Comparison of ENCODE assay signal across 26 cellular contexts in the genomic region with DNA sequence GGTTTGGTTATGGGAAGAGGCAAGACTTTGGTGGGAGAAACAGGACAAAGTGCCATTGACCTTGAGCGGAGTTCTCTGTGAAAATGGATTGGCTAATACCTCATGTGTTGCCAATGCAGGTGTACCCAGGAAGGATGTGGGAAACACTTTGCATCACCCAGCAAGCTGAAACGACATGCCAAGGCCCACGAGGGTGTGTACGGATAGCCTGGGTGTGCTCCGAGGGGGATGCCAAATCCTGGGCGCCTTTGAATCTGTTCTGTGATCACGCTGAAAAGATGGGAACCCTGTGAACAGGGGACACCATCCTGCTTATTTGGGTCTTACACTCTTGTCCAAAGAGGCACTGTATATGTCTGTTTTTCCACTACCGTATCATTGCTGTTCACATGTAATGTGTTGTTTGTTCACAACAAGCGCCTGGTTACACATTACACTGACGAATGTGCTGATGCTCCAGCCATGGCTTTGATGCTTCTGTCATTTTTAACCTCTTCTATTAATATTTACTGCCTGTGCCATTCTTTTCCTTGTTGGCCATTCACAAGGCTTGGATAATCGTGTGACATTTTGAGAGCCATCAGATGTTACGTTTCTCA. TPM values are rescaled to one million over a fixed set of nuclear protein-coding genes. Genes with fewer than 3 reads are reported as not detected.
A peak's percentile ranks its signal among the peaks of the same experiment; 100 is the strongest.
DNase-seq lines count a peak whose midpoint lies in the region; ATAC-seq lines count a peak whose summit lies in the region.
"Had no signal": no experiment of that assay in that cellular context is flagged by ENCODE, and none has a peak within 500 bp of the region (broad histone marks: within the 10 kb centered on the region; RNA-seq: fewer than 3 reads in every experiment).

No MANE protein-coding gene starts in this region.

- no peaks in the 10 kb centered on the region for H3K27me3 Mint-ChIP-seq in activated CD4-positive, alpha-beta T cell treated with anti-CD3 and anti-CD28 coated beads, Interleukin-2, amount 10 ng/mL, durations not matched to agents 24 days and 14 days
- H3K27me3 Mint-ChIP-seq in CD4-positive, CD25-positive, alpha-beta regulatory T cell, result no peaks in the 10 kb centered on the region
- no peaks in the 10 kb centered on the region for H3K27me3 Mint-ChIP-seq in activated CD4-positive, alpha-beta memory T cell treated with anti-CD3 and anti-CD28 coated beads for 36 hours
- H3K27me3 Mint-ChIP-seq: progenitor cell of endocrine pancreas, type B pancreatic cell had no signal

- intact Hi-C loops in activated CD4-positive, alpha-beta T cell treated with anti-CD3 and anti-CD28 coated beads, Interleukin-2, amount 10 ng/mL, durations not matched to agents 24 days and 14 days (cut with micrococcal nuclease), result no loop called here
- intact Hi-C loops in activated CD4-positive, alpha-beta memory T cell treated with anti-CD3 and anti-CD28 coated beads for 36 hours (cut with micrococcal nuclease), result no loop called here

- H3K9me3 Mint-ChIP-seq in activated CD4-positive, alpha-beta T cell treated with anti-CD3 and anti-CD28 coated beads, Interleukin-2, amount 10 ng/mL, durations not matched to agents 24 days and 14 days, result no peaks in the 10 kb centered on the region
- no peaks in the 10 kb centered on the region for H3K9me3 Mint-ChIP-seq in CD4-positive, CD25-positive, alpha-beta regulatory T cell
- H3K9me3 Mint-ChIP-seq in activated CD4-positive, alpha-beta memory T cell treated with anti-CD3 and anti-CD28 coated beads for 36 hours, result no peaks in the 10 kb centered on the region
- H3K9me3 Mint-ChIP-seq: neural progenitor cell, type B pancreatic cell had no signal

- peaks cover 27% of the 10 kb centered on the region for H3K4me1 ChIP-seq in CD4-positive, CD25-positive, alpha-beta regulatory T cell (ENCODE audit: control insufficient read depth, insufficient read depth, low read length, poor library complexity, severe bottlenecking)
- H3K4me1 ChIP-seq in effector memory CD4-positive, alpha-beta T cell (ENCODE audit: control insufficient read depth, insufficient read depth, low read length, poor library complexity, severe bottlenecking), result peaks cover 32% of the 10 kb centered on the region
- H3K4me1 ChIP-seq: neural progenitor cell had no signal

- H3K36me3 ChIP-seq in CD4-positive, CD25-positive, alpha-beta regulatory T cell (ENCODE audit: control insufficient read depth, insufficient read depth, low read length), result peaks cover 85% of the 10 kb centered on the region
- peaks cover 82% of the 10 kb centered on the region for H3K36me3 ChIP-seq in effector memory CD4-positive, alpha-beta T cell (ENCODE audit: control insufficient read depth, insufficient read depth, low read length)

- H3K9me3 ChIP-seq in CD4-positive, CD25-positive, alpha-beta regulatory T cell (ENCODE audit: control insufficient read depth in 2 of 2, low read length in 2 of 2), result no peaks in the 10 kb centered on the region
- no peaks in the 10 kb centered on the region for H3K9me3 ChIP-seq in effector memory CD4-positive, alpha-beta T cell (ENCODE audit: control insufficient read depth, low read length)
- H3K9me3 ChIP-seq: mucosa of descending colon, sigmoid colon had no signal

- ATAC-seq in CD4-positive, CD25-positive, alpha-beta regulatory T cell (ENCODE audit: low read depth in 2 of 2), result no peak
- no peak for ATAC-seq in GM21381 (IDR thresholded peaks at IDR 0.05; ENCODE audit: unreplicated experiment)
- ATAC-seq: mucosa of descending colon had no signal

- H3K27ac Mint-ChIP-seq in activated CD4-positive, alpha-beta T cell treated with anti-CD3 and anti-CD28 coated beads, Interleukin-2, amount 10 ng/mL, durations not matched to agents 24 days and 14 days, result peak overlapping the region; percentile 56
- H3K27ac Mint-ChIP-seq in CD4-positive, CD25-positive, alpha-beta regulatory T cell, result peak overlapping the region; percentile 54 to 91 (median 84)
- peak overlapping the region; percentile 76 for H3K27ac Mint-ChIP-seq in activated CD4-positive, alpha-beta memory T cell treated with anti-CD3 and anti-CD28 coated beads for 36 hours
- H3K27ac Mint-ChIP-seq: neural progenitor cell, type B pancreatic cell had no signal

- POLR2A ChIA-PET in activated CD4-positive, alpha-beta memory T cell treated with anti-CD3 and anti-CD28 coated beads for 36 hours (lab: Charles Lee), result no interaction called here

- H3K4me3 ChIP-seq in CD4-positive, CD25-positive, alpha-beta regulatory T cell (ENCODE audit: low read depth, low read length), result peak overlapping the region; percentile 22
- no peak overlapping the region for H3K4me3 ChIP-seq in effector memory CD4-positive, alpha-beta T cell (ENCODE audit: insufficient read depth, low read depth, low read length, poor library complexity, severe bottlenecking)
- H3K4me3 ChIP-seq: lung, mucosa of descending colon, neural progenitor cell, PC-9, sigmoid colon had no signal

- H3K27me3 ChIP-seq in CD4-positive, CD25-positive, alpha-beta regulatory T cell (ENCODE audit: control insufficient read depth, insufficient read depth, low read length), result no peaks in the 10 kb centered on the region
- H3K27me3 ChIP-seq in effector memory CD4-positive, alpha-beta T cell (replicated peaks; ENCODE audit: control insufficient read depth, insufficient read depth, low read length, poor library complexity, severe bottlenecking), result no peaks in the 10 kb centered on the region
- H3K27me3 ChIP-seq: neural progenitor cell, sigmoid colon had no signal

- CTCF ChIA-PET in activated CD4-positive, alpha-beta memory T cell treated with anti-CD3 and anti-CD28 coated beads for 36 hours (lab: Charles Lee), result interaction anchor here (1.2 kb wide), 1 partner anchor 71 kb away, joined by 3 read pairs; no protein-coding TSS in a partner anchor

- peak overlapping the region; percentile 43 for H3K27ac ChIP-seq in CD4-positive, CD25-positive, alpha-beta regulatory T cell (ENCODE audit: insufficient read depth, low read length, poor library complexity, severe bottlenecking)
- peak overlapping the region; percentile 25 for H3K27ac ChIP-seq in effector memory CD4-positive, alpha-beta T cell (ENCODE audit: insufficient read depth, low read length, poor library complexity, severe bottlenecking)
- H3K27ac ChIP-seq: KMS-11, neural progenitor cell, PC-9, sigmoid colon had no signal

- no peak for DNase-seq in activated CD4-positive, alpha-beta T cell treated with anti-CD3 and anti-CD28 coated beads, Interleukin-2, amount 10 ng/mL, durations not matched to agents 24 days and 14 days
- no peak for DNase-seq in activated CD4-positive, alpha-beta T cell treated with anti-CD3 and anti-CD28 coated beads for 1 hour
- no peak for DNase-seq in CD4-positive, CD25-positive, alpha-beta regulatory T cell
- DNase-seq in activated CD4-positive, alpha-beta memory T cell treated with anti-CD3 and anti-CD28 coated beads for 36 hours, result no peak
- DNase-seq in effector memory CD4-positive, alpha-beta T cell, result peak in 2 of 3 donors; percentile 15 to 31
- no peak for DNase-seq in effector CD8-positive, alpha-beta T cell (lab: John Stamatoyannopoulos, UW)
- no peak for DNase-seq in NCI-H128 (lab: John Stamatoyannopoulos, UW; ENCODE audit: unreplicated experiment)
- DNase-seq: 8988T; activated CD4-positive, CD25-positive, alpha-beta regulatory T cell treated with anti-CD3 and anti-CD28 coated beads, Interleukin-2, amount 50 U/mL, for 72 hours; activated CD8-positive, alpha-beta memory T cell treated with anti-CD3 and anti-CD28 coated beads, Interleukin-2, amount 50 U/mL, for 48 hours; glutamatergic neuron; GOT3; kidney glomerular epithelial cell; mucosa of descending colon; NCI-H146; NCI-H510A treated with DMSO at 0.1 percent for 48 hours; NK-92 treated with Interleukin-12 subunit alpha and Interleukin-12 subunit beta, amount 100 ng/mL, for 24 hours; PC-9; SHP77 treated with DMSO at 0.1 percent for 48 hours; sigmoid colon had no signal

- peaks cover 75% of the 10 kb centered on the region for H3K36me3 Mint-ChIP-seq in activated CD4-positive, alpha-beta T cell treated with anti-CD3 and anti-CD28 coated beads, Interleukin-2, amount 10 ng/mL, durations not matched to agents 24 days and 14 days (ENCODE audit: low read depth)
- H3K36me3 Mint-ChIP-seq in CD4-positive, CD25-positive, alpha-beta regulatory T cell, result peaks cover 59% of the 10 kb centered on the region
- H3K36me3 Mint-ChIP-seq in activated CD4-positive, alpha-beta memory T cell treated with anti-CD3 and anti-CD28 coated beads for 36 hours, result peaks cover 69% of the 10 kb centered on the region

- H3K4me3 Mint-ChIP-seq in activated CD4-positive, alpha-beta T cell treated with anti-CD3 and anti-CD28 coated beads, Interleukin-2, amount 10 ng/mL, durations not matched to agents 24 days and 14 days, result no peak overlapping the region
- no peak overlapping the region for H3K4me3 Mint-ChIP-seq in CD4-positive, CD25-positive, alpha-beta regulatory T cell
- H3K4me3 Mint-ChIP-seq in activated CD4-positive, alpha-beta memory T cell treated with anti-CD3 and anti-CD28 coated beads for 36 hours, result no peak overlapping the region
- H3K4me3 Mint-ChIP-seq: neural progenitor cell, type B pancreatic cell had no signal

- peaks cover 39% of the 10 kb centered on the region for H3K4me1 Mint-ChIP-seq in activated CD4-positive, alpha-beta T cell treated with anti-CD3 and anti-CD28 coated beads, Interleukin-2, amount 10 ng/mL, durations not matched to agents 24 days and 14 days
- H3K4me1 Mint-ChIP-seq in CD4-positive, CD25-positive, alpha-beta regulatory T cell, result peaks cover 11 to 57% (median 41%) of the 10 kb centered on the region in 4 donors
- peaks cover 44% of the 10 kb centered on the region for H3K4me1 Mint-ChIP-seq in activated CD4-positive, alpha-beta memory T cell treated with anti-CD3 and anti-CD28 coated beads for 36 hours (ENCODE audit: low read depth)
- H3K4me1 Mint-ChIP-seq: neural progenitor cell had no signal

RNA-seq across cellular contexts. Expression of gene GTF3A, which starts 8.3 kb away (rescaled TPM):
- 279 and 284 TPM in 2 replicates for total RNA-seq in activated CD4-positive, alpha-beta T cell treated with anti-CD3 and anti-CD28 coated beads, Interleukin-2, amount 10 ng/mL, durations not matched to agents 24 days and 14 days
- 165 TPM for total RNA-seq in CD4-positive, CD25-positive, alpha-beta regulatory T cell
- polyA plus RNA-seq in CD4-positive, CD25-positive, alpha-beta regulatory T cell, result 100 to 1,000 TPM; 462 to 528 (median 512) TPM
- total RNA-seq in activated CD4-positive, alpha-beta memory T cell treated with anti-CD3 and anti-CD28 coated beads for 36 hours, result 100 to 1,000 TPM; 217 to 218 TPM

RNA-seq across cellular contexts. Expression of gene MTIF3, which starts 17.7 kb away (rescaled TPM):
- 28.8 and 30.4 TPM in 2 replicates for total RNA-seq in activated CD4-positive, alpha-beta T cell treated with anti-CD3 and anti-CD28 coated beads, Interleukin-2, amount 10 ng/mL, durations not matched to agents 24 days and 14 days
- total RNA-seq in CD4-positive, CD25-positive, alpha-beta regulatory T cell, result 48.9 TPM
- polyA plus RNA-seq in CD4-positive, CD25-positive, alpha-beta regulatory T cell, result 100 to 1,000 TPM in 2 of 4 donors, 10 to 100 TPM in 2; 93.3 to 114 (median 103) TPM
- 10 to 100 TPM; 35.7 to 37.3 TPM for total RNA-seq in activated CD4-positive, alpha-beta memory T cell treated with anti-CD3 and anti-CD28 coated beads for 36 hours

Comparison
In these comparisons a context has a peak if more than half of its experiments do, and no peak if none do; other contexts are left out.
1. DNase-seq: peak in effector memory CD4-positive, alpha-beta T cell (2 of 3); none in activated CD4-positive, alpha-beta T cell treated with anti-CD3 and anti-CD28 coated beads, Interleukin-2, amount 10 ng/mL, durations not matched to agents 24 days and 14 days (single experiment), activated CD4-positive, alpha-beta T cell treated with anti-CD3 and anti-CD28 coated beads for 1 hour (single experiment), CD4-positive, CD25-positive, alpha-beta regulatory T cell (0 of 3), activated CD4-positive, alpha-beta memory T cell treated with anti-CD3 and anti-CD28 coated beads for 36 hours (single experiment), effector CD8-positive, alpha-beta T cell (single experiment) and NCI-H128 (single experiment).
2. Peak in every context shown above with its lines, with median percentiles within 50 percentile points of each other: H3K27ac Mint-ChIP-seq.